In genomic region chr22:29431986-29432385, GRCh38 we compare ENCODE assay signal across 28 cellular contexts. TPM values are rescaled to one million over a fixed set of nuclear protein-coding genes. Genes with fewer than 3 reads are reported as not detected.
"Had no signal": no experiment of that assay in that cellular context is flagged by ENCODE, and none has a peak within 500 bp of the region (broad histone marks: within the 10 kb centered on the region; RNA-seq: fewer than 3 reads in every experiment).

No MANE protein-coding gene starts in this region.

- FAIRE-seq: bronchial epithelial cell had no signal

- H3K36me3 Mint-ChIP-seq: activated CD4-positive, alpha-beta memory T cell treated with anti-CD3 and anti-CD28 coated beads for 36 hours; stimulated activated memory B cell treated with anti-CD40 and anti-IgM and Interleukin-4, amounts not matched to agents 10 μg/mL and 1 μg/mL and 100 μg/mL, for 72 hours had no signal

- H3K27me3 ChIP-seq: colonic mucosa, uterus had no signal

- H3K4me1 Mint-ChIP-seq: stimulated activated memory B cell treated with anti-CD40 and anti-IgM and Interleukin-4, amounts not matched to agents 10 μg/mL and 1 μg/mL and 100 μg/mL, for 72 hours had no signal

- H3K27ac Mint-ChIP-seq: activated CD4-positive, alpha-beta memory T cell treated with anti-CD3 and anti-CD28 coated beads for 36 hours; activated naive CD4-positive, alpha-beta T cell treated with anti-CD3 and anti-CD28 coated beads for 36 hours; activated T-cell treated with anti-CD3 and anti-CD28 coated beads, Interleukin-2, amount 50 U/mL, for 72 hours; nephron; stimulated activated memory B cell treated with anti-CD40 and anti-IgM and Interleukin-4, amounts not matched to agents 10 μg/mL and 1 μg/mL and 100 μg/mL, for 72 hours had no signal

- ATAC-seq: activated T-cell treated with anti-CD3 and anti-CD28 coated beads, Interleukin-2, amount 50 U/mL, for 72 hours; heart left ventricle; left ventricle myocardium superior; sciatic nerve; stimulated activated memory B cell treated with anti-CD40 and anti-IgM and Interleukin-4, amounts not matched to agents 10 μg/mL and 1 μg/mL and 100 μg/mL, for 72 hours had no signal

- DNase-seq: activated CD4-positive, alpha-beta memory T cell treated with anti-CD3 and anti-CD28 coated beads for 36 hours; activated CD4-positive, alpha-beta T cell treated with anti-CD3 and anti-CD28 coated beads for 4 hours; activated CD4-positive, CD25-positive, alpha-beta regulatory T cell; activated effector memory CD4-positive, alpha-beta T cell treated with Interleukin-2 at 50 U/mL for 16 hours; activated naive CD4-positive, alpha-beta T cell treated with anti-CD3 and anti-CD28 coated beads for 36 hours; activated T-cell treated with anti-CD3 and anti-CD28 coated beads, Interleukin-2, amount 50 U/mL, for 72 hours; amygdala; colonic mucosa; heart left ventricle; left ventricle myocardium superior; nucleus accumbens; stimulated activated CD4-positive, alpha-beta T cell treated with anti-CD3 and anti-CD28 coated beads, Interleukin-15, amount 100 ng/mL, for 24 hours; stomach; T-helper 9 cell; uterus had no signal

- H3K9ac ChIP-seq: parathyroid adenoma had no signal

- H3K4me2 ChIP-seq: smooth muscle cell had no signal

- H3K4me1 ChIP-seq: colonic mucosa, heart left ventricle, parathyroid adenoma, stomach, suprapubic skin, tibial nerve, uterus had no signal

- H3K9me3 Mint-ChIP-seq: activated CD4-positive, alpha-beta memory T cell treated with anti-CD3 and anti-CD28 coated beads for 36 hours; activated naive CD4-positive, alpha-beta T cell treated with anti-CD3 and anti-CD28 coated beads for 36 hours; activated T-cell treated with anti-CD3 and anti-CD28 coated beads, Interleukin-2, amount 50 U/mL, for 72 hours; nephron; stimulated activated memory B cell treated with anti-CD40 and anti-IgM and Interleukin-4, amounts not matched to agents 10 μg/mL and 1 μg/mL and 100 μg/mL, for 72 hours had no signal

- H3K4me3 Mint-ChIP-seq: activated CD4-positive, alpha-beta memory T cell treated with anti-CD3 and anti-CD28 coated beads for 36 hours; activated naive CD4-positive, alpha-beta T cell treated with anti-CD3 and anti-CD28 coated beads for 36 hours; activated T-cell treated with anti-CD3 and anti-CD28 coated beads, Interleukin-2, amount 50 U/mL, for 72 hours; nephron; stimulated activated memory B cell treated with anti-CD40 and anti-IgM and Interleukin-4, amounts not matched to agents 10 μg/mL and 1 μg/mL and 100 μg/mL, for 72 hours had no signal

- H2AFZ ChIP-seq: parathyroid adenoma had no signal

- H3K9me3 ChIP-seq: colonic mucosa, heart left ventricle, stomach, suprapubic skin, tibial nerve, uterus had no signal

- H3K36me3 ChIP-seq: colonic mucosa, heart left ventricle, stomach, suprapubic skin, tibial nerve, uterus had no signal

- H3K79me2 ChIP-seq: parathyroid adenoma had no signal

- H3K27ac ChIP-seq: colonic mucosa, epithelial cell of prostate, heart left ventricle, parathyroid adenoma, stomach, suprapubic skin, tibial nerve, uterus had no signal

- H3K4me3 ChIP-seq: colonic mucosa, heart left ventricle, smooth muscle cell, stomach, suprapubic skin, tibial nerve, uterus had no signal

RNA-seq across cellular contexts. Expression of gene RFPL1, which starts 6.4 kb away (rescaled TPM):
- total RNA-seq: activated CD4-positive, alpha-beta memory T cell treated with anti-CD3 and anti-CD28 coated beads for 36 hours; activated naive CD4-positive, alpha-beta T cell treated with anti-CD3 and anti-CD28 coated beads for 36 hours; activated T-cell treated with anti-CD3 and anti-CD28 coated beads, Interleukin-2, amount 50 U/mL, for 72 hours; bronchial epithelial cell; colonic mucosa; fibroblast of villous mesenchyme; heart left ventricle; kidney epithelial cell; left ventricle myocardium superior; myocyte; sciatic nerve; smooth muscle cell; stomach; T-helper 1 cell treated with Interleukin-12 subunit alpha and Interleukin-12 subunit beta and Interleukin-4 antibody, amounts not matched to agents 30 ng/mL and 1 ng/mL, for 36 hours; tibial nerve; uterus had no signal
- polyA plus RNA-seq: heart left ventricle, stomach had no signal

RNA-seq across cellular contexts. Expression of gene NEFH, which starts 48.0 kb away (rescaled TPM):
- total RNA-seq: smooth muscle cell had no signal
